In the genomic region with DNA sequence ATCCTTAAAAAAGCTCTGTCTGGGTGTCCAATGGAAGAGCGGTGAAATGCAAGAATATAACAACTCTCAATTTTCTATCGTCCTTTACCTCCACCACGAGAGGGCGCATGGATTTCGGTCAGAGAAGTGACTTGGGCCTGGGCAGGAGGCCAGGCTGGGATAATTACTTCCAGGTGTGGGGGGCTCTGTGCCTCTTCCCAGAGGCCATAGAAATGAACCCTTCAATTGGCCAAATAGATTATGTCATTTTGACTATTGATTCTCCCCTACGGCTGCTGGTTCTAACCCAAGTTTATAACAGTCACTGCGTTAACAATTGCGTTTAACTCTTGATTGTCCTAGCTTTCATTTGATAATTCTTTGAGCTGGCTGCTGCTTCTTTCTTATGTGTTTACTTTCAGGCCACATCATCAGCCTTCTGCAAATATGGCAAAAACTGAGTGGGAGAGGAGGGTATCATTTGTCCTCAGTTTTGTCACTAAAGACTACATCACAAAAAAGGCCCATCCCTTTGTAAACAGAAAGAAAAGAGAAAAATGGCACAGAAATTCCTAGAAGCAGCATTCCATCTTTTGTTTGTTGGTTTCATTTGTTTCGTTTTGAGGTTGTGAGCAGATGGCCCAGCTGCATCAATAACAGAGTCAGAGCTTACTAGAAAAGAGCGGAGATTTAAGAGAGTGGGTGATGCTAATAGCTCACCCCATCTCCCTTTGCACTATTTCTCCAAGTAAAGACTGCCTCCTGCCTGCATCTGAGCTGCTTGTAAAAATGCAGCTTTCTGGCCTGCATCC, we compare ENCODE assay signal across 8 cellular contexts. TPM values are rescaled to one million over a fixed set of nuclear protein-coding genes. Genes with fewer than 3 reads are reported as not detected.
A peak's percentile ranks its signal among the peaks of the same experiment; 100 is the strongest.
DNase-seq lines count a peak whose midpoint lies in the region; ATAC-seq and TF ChIP-seq lines count a peak whose summit lies in the region.

No MANE protein-coding gene starts in this region.

- H3K27me3 ChIP-seq in A673 (replicated peaks; ENCODE audit: insufficient read depth, low read depth, low read length, poor library complexity): no peaks in the 10 kb centered on the region
- H3K27me3 ChIP-seq in right atrium auricular region: no peaks in the 10 kb centered on the region

- peak; percentile 83 for ATAC-seq in GM19455 (IDR thresholded peaks at IDR 0.05; ENCODE audit: unreplicated experiment)
- ATAC-seq in sciatic nerve: peak; percentile 95
- ATAC-seq in GM18868 (IDR thresholded peaks at IDR 0.05; ENCODE audit: unreplicated experiment): no peak

- intact Hi-C loops in A673 (cut with micrococcal nuclease; ENCODE audit: unreplicated experiment): loop anchor here (1.0 to 5.0 kb wide), 3 partner anchors 100 to 692 kb away; no protein-coding TSS in a partner anchor
- intact Hi-C loops in sciatic nerve (cut with DNase I): loop anchor here (10.0 kb wide), 1 partner anchor 125 kb away; no protein-coding TSS in a partner anchor

- CTCF ChIA-PET in A673 (lab: Charles Lee): interaction anchor here (0.5 to 3.9 kb wide), 6 partner anchors 15 to 427 kb away, joined by 3 to 52 read pairs (median 4); no protein-coding TSS in a partner anchor

- TF ChIP-seq CTCF in A673 (conservative IDR thresholded peaks at IDR 0.05; ENCODE audit: low read depth, low read length): peak; percentile 84
- peak; percentile 65 to 85 for TF ChIP-seq CTCF in right atrium auricular region (IDR thresholded peaks at IDR 0.05)

- peak; percentile 89 for DNase-seq in A673 (ENCODE audit: low spot score)
- peak; percentile 92 for DNase-seq in NCI-H146 treated with DMSO at 0.1 percent for 48 hours (lab: John Stamatoyannopoulos, UW; ENCODE audit: unreplicated experiment)
- DNase-seq in T-helper 2 cell: peak; percentile 22 to 73 (median 51)
- DNase-seq in amygdala (lab: John Stamatoyannopoulos, UW): peak in 45 of 56 donors; percentile 3 to 69 (median 38)
- peak; percentile 76 for DNase-seq in right atrium auricular region (ENCODE audit: low spot score)
- DNase-seq in sciatic nerve (ENCODE audit: low spot score): peak; percentile 95

- H3K4me1 ChIP-seq in A673 (ENCODE audit: insufficient read depth, low read length, poor library complexity, severe bottlenecking): peaks cover 6% of the 10 kb centered on the region
- H3K4me1 ChIP-seq in right atrium auricular region: peaks cover 0 to 8% of the 10 kb centered on the region in 2 donors

- no peaks in the 10 kb centered on the region for H3K36me3 ChIP-seq in A673 (ENCODE audit: insufficient read depth, low read length, poor library complexity, severe bottlenecking)
- no peaks in the 10 kb centered on the region for H3K36me3 ChIP-seq in right atrium auricular region

- H3K27ac ChIP-seq in A673 (ENCODE audit: low read depth, low read length, poor library complexity, severe bottlenecking) (no peak overlapping the region), right atrium auricular region (no peak overlapping the region)

- POLR2A ChIA-PET in A673 (lab: Charles Lee; ENCODE audit: low non-redundant PET): no interaction called here

- no peak overlapping the region for H3K4me3 ChIP-seq in A673 (ENCODE audit: low read depth, low read length, poor library complexity, severe bottlenecking)
- H3K4me3 ChIP-seq in right atrium auricular region: no peak overlapping the region

- BruUV-seq in A673 (replicated peaks; lab: Mats Ljungman, UMichigan): no TSS peak

- H3K9me3 ChIP-seq in A673 (ENCODE audit: low read depth, low read length, poor library complexity, severe bottlenecking) (no peaks in the 10 kb centered on the region), right atrium auricular region (no peaks in the 10 kb centered on the region)

RNA-seq across cellular contexts. Expression of a gene that starts 45.4 kb away (rescaled TPM):
- total RNA-seq in A673 (2021) (104 and 110 TPM in 2 replicates), right atrium auricular region (10 to 100 TPM; 65.7 to 66.0 TPM), sciatic nerve (78.4 TPM)

Comparison
In these comparisons a context has a peak if more than half of its experiments do, and no peak if none do; other contexts are left out.
1. DNase-seq: peak in every context shown above with its lines; median percentile 95 in sciatic nerve; 92 in NCI-H146 treated with DMSO at 0.1 percent for 48 hours; 89 in A673; 76 in right atrium auricular region; 51 in T-helper 2 cell; 38 in amygdala.